Comparison of ENCODE assay signal across 8 cellular contexts in genomic region chr1:248686815-248687214, GRCh38. TPM values are rescaled to one million over a fixed set of nuclear protein-coding genes. Genes with fewer than 3 reads are reported as not detected.
DNase-seq lines count a peak whose midpoint lies in the region; ATAC-seq, FAIRE-seq and TF ChIP-seq lines count a peak whose summit lies in the region.

No MANE protein-coding gene starts in this region.

- H3K36me3 ChIP-seq in GM12878 (ENCODE audit: control insufficient read depth in 2 of 2, insufficient read depth in 2 of 2, low read length in 1 of 2) = no peaks in the 10 kb centered on the region

- intact Hi-C loops in GM12878 (cut with micrococcal nuclease; ENCODE audit: unreplicated experiment) = loop anchor here (1.0 to 10.0 kb wide), 2 partner anchors 283 to 752 kb away; no protein-coding TSS in a partner anchor

- no peaks in the 10 kb centered on the region for H3K79me2 ChIP-seq in GM12878 (ENCODE audit: control insufficient read depth, insufficient read depth, low read length)

- peaks cover 4% of the 10 kb centered on the region; the same call in 2 of the 3 replicates for H3K9me3 ChIP-seq in GM12878 (replicated peaks; ENCODE audit: control insufficient read depth, insufficient read depth, low read length)

- TF ChIP-seq RAD21 in GM12878 (IDR thresholded peaks at IDR 0.05; ENCODE audit: insufficient read depth, low read depth, low read length) = peak; percentile 95

- H3K4me3 ChIP-seq in GM12878 = no peak overlapping the region

- peak overlapping the region; percentile 20; the same call in 1 of the 2 replicates for H3K9ac ChIP-seq in GM12878 (ENCODE audit: control insufficient read depth, insufficient read depth, low read length)

- CTCF ChIA-PET in GM12878 (lab: Yijun Ruan, JAX) = interaction anchor here (1.0 to 3.4 kb wide), 6 partner anchors 119 to 444 kb away, joined by 3 to 25 read pairs (median 6); no protein-coding TSS in a partner anchor

- DNase-seq in GM10266 (ENCODE audit: extremely low spot score) (peak; percentile 72), GM12878 (ENCODE audit: low read depth, low spot score) (peak; percentile 43), medulla oblongata (ENCODE audit: extremely low spot score) (no peak), AG08395 (ENCODE audit: low spot score) (no peak)
- DNase-seq in activated CD4-positive, CD25-positive, alpha-beta regulatory T cell treated with anti-CD3 and anti-CD28 coated beads, Interleukin-2, amount 50 U/mL, for 72 hours = no peak
- no peak for DNase-seq in effector CD4-positive, alpha-beta T cell

- POLR2A ChIA-PET in GM12878 (lab: Charles Lee) = no interaction called here

- peak; percentile 88 for FAIRE-seq in GM12878 (lab: Jason Lieb, UNC)

- TF ChIP-seq POLR2A in GM12878 (IDR thresholded peaks at IDR 0.05; ENCODE audit: low read depth, low read length) = no peak

- in situ Hi-C loops in GM12878 (cut with MboI) = loop anchor here (5.0 kb wide), 1 partner anchor 445 kb away; no protein-coding TSS in a partner anchor

- H2AFZ ChIP-seq in GM12878 (ENCODE audit: control insufficient read depth, low read depth, low read length) = peak overlapping the region; percentile 56

- peak overlapping the region; percentile 14; the same call in 1 of the 2 replicates for H3K4me2 ChIP-seq in GM12878 (ENCODE audit: control insufficient read depth, insufficient read depth)

- 68% methylated on average over 3 of the region's 3 CpGs for WGBS in GM12878 (ENCODE audit: insufficient coverage, insufficient replicate concordance, low lambda C conversion rate, missing lambda C conversion rate)

- RAD21 ChIA-PET in GM12878 (lab: Charles Lee; ENCODE audit: unreplicated experiment) = interaction anchor here (0.6 to 7.8 kb wide), 12 partner anchors 24 to 446 kb away, joined by 3 to 72 read pairs (median 4); no protein-coding TSS in a partner anchor

- TF ChIP-seq EP300 in GM12878 (IDR thresholded peaks at IDR 0.05; ENCODE audit: borderline replicate concordance in 1 of 2, control insufficient read depth in 1 of 2, low read depth in 2 of 2, low read length in 2 of 2) = no peak

- no peak overlapping the region; the same call in 1 of the 2 replicates for H3K27ac ChIP-seq in GM12878 (ENCODE audit: control insufficient read depth, insufficient read depth)

- no peaks in the 10 kb centered on the region for H4K20me1 ChIP-seq in GM12878 (ENCODE audit: control insufficient read depth, insufficient read depth)

- H3K27me3 ChIP-seq in GM12878 (replicated peaks in 1 of 2; ENCODE audit: control insufficient read depth in 2 of 2, insufficient read depth in 2 of 2, low read length in 1 of 2) = no peaks in the 10 kb centered on the region

- H3K4me1 ChIP-seq in GM12878 (ENCODE audit: control insufficient read depth, insufficient read depth, low read length) = peaks cover 3% of the 10 kb centered on the region; the same call in 1 of the 2 replicates

- SMC1A ChIA-PET in GM12878 (lab: Charles Lee; ENCODE audit: uncharacterized antibody, unreplicated experiment) = interaction anchor here (0.7 to 2.9 kb wide), 8 partner anchors 14 to 443 kb away, joined by 3 to 18 read pairs (median 4); no protein-coding TSS in a partner anchor

- BruUV-seq in GM12878 (replicated peaks; lab: Mats Ljungman, UMichigan) = no TSS peak

- TF ChIP-seq CTCF in GM10266 (IDR thresholded peaks at IDR 0.05; ENCODE audit: control insufficient read depth, insufficient read depth, low read depth, missing control alignments) (peak; percentile 59), GM12878 (IDR thresholded peaks at IDR 0.05 in 2 of 3, conservative IDR thresholded peaks at IDR 0.05 in 1 of 3; ENCODE audit: control insufficient read depth in 2 of 3, extremely low read depth in 1 of 3, insufficient read depth in 1 of 3, low read depth in 3 of 3, low read length in 3 of 3) (peak; percentile 45 to 70 (median 70); a peak in 5 of 6 replicates)

- peak; percentile 90 for ATAC-seq in GM19372 (IDR thresholded peaks at IDR 0.05; ENCODE audit: low read depth, unreplicated experiment)
- ATAC-seq in HG03175 (IDR thresholded peaks at IDR 0.05; ENCODE audit: unreplicated experiment) = peak; percentile 90
- ATAC-seq in GM12878 = peak; percentile 78

TF ChIP-seq in GM12878, 131 proteins besides CTCF, POLR2A, EP300 and RAD21 (continues in another document):
- TF ChIP-seq FOXM1 (IDR thresholded peaks at IDR 0.05; ENCODE audit: low read depth, low read length) (peak; percentile 38; the same call in 1 of the 2 replicates), SMC3 (IDR thresholded peaks at IDR 0.05; ENCODE audit: borderline replicate concordance, low read length) (peak; percentile 77), ZNF24 (IDR thresholded peaks at IDR 0.05) (0 out of 2 replicates have a peak, but pooled peaks have one; percentile 11)

RNA-seq across cellular contexts. Expression of gene OR14I1, which starts 15.8 kb away (rescaled TPM):
- total RNA-seq in GM12878 (2013; cell fraction: nucleolus; rRNA removed) = 1.0 and 1.5 TPM in 2 replicates
- total RNA-seq in GM12878 (2014; rRNA removed) (0.62 and 0.65 TPM in 2 replicates), GM12878 (2014; rRNA removed; fragmentation: Illumina TruSeq; extraction: Trizol) (0.41 and 0.49 TPM in 2 replicates), GM12878 (2021) (0.37 and 1.1 TPM in 2 replicates)
- polyA plus RNA-seq in GM12878 (2011; ENCODE audit: low read depth) = not detected
- polyA plus RNA-seq in GM12878 (2011; rRNA removed) (0.65 and 0.90 TPM in 2 replicates), GM12878 (2014; fragmentation: Illumina TruSeq; extraction: Trizol) (1.0 and 3.1 TPM in 2 replicates), GM12878 (2014; fragmentation: Nextera tagmentation; extraction: Ambion mirVana) (1 to 10 TPM in 1 of 2 experiments, under 1 TPM in 1; 0.68 to 1.5 TPM), GM12878 (2014; rRNA removed) (0.20 and 1.0 TPM in 2 replicates), GM12878 (2016; fragmentation: Nextera tagmentation; extraction: Ambion mirVana) (under 1 TPM; 0.21 to 0.66 TPM)
- 0.92 and 0.99 TPM in 2 replicates for polyA plus RNA-seq in GM12878 (2011; cell fraction: cytosol; rRNA removed)
- 0.13 and 0.41 TPM in 2 replicates for polyA plus RNA-seq in GM12878 (2011; cell fraction: nucleus; rRNA removed)
- polyA plus RNA-seq in GM12878 (2012) = 0.17 and 0.18 TPM in 2 replicates
- polyA minus RNA-seq in GM12878 (2011; rRNA and poly(A)+ RNA removed) = 0.51 and 1.3 TPM in 2 replicates
- polyA minus RNA-seq in GM12878 (2011; cell fraction: cytosol; rRNA and poly(A)+ RNA removed) = not detected in 2 replicates
- polyA minus RNA-seq in GM12878 (2011; cell fraction: nucleus; rRNA and poly(A)+ RNA removed) = not detected in 2 replicates

RNA-seq across cellular contexts. Expression of gene OR2T27, which starts 31.5 kb away (rescaled TPM):
- total RNA-seq in GM12878 (2013; cell fraction: nucleolus; rRNA removed) = 48.2 and 48.6 TPM in 2 replicates
- total RNA-seq in GM12878 (2014; rRNA removed) (0.23 and 0.71 TPM in 2 replicates), GM12878 (2014; rRNA removed; fragmentation: Illumina TruSeq; extraction: Trizol) (0.22 and 0.32 TPM in 2 replicates), GM12878 (2021) (0.33 and 0.48 TPM in 2 replicates)
- not detected for polyA plus RNA-seq in GM12878 (2011; ENCODE audit: low read depth)
- polyA plus RNA-seq in GM12878 (2011; rRNA removed) (0.18 TPM in 1 of 2 replicates, not detected in the other), GM12878 (2014; fragmentation: Illumina TruSeq; extraction: Trizol) (not detected in 2 replicates), GM12878 (2014; fragmentation: Nextera tagmentation; extraction: Ambion mirVana) (under 1 TPM in 1 of 2 experiments, not detected in 1; 0.13 TPM), GM12878 (2014; rRNA removed) (0.17 TPM in 1 of 2 replicates, not detected in the other), GM12878 (2016; fragmentation: Nextera tagmentation; extraction: Ambion mirVana) (under 1 TPM in 1 of 2 experiments, not detected in 1; 0.24 TPM)
- polyA plus RNA-seq in GM12878 (2011; cell fraction: cytosol; rRNA removed) = 0.21 TPM in 1 of 2 replicates, not detected in the other
- 0.92 and 2.5 TPM in 2 replicates for polyA plus RNA-seq in GM12878 (2011; cell fraction: nucleus; rRNA removed)
- not detected in 2 replicates for polyA plus RNA-seq in GM12878 (2012)
- polyA minus RNA-seq in GM12878 (2011; rRNA and poly(A)+ RNA removed) = 14.0 TPM in 2 replicates
- polyA minus RNA-seq in GM12878 (2011; cell fraction: cytosol; rRNA and poly(A)+ RNA removed) = not detected in 2 replicates
- polyA minus RNA-seq in GM12878 (2011; cell fraction: nucleus; rRNA and poly(A)+ RNA removed) = 12.2 and 18.3 TPM in 2 replicates

RNA-seq across cellular contexts. Expression of gene OR2T35, which starts 41.7 kb away (rescaled TPM):
- 40.5 and 47.9 TPM in 2 replicates for total RNA-seq in GM12878 (2013; cell fraction: nucleolus; rRNA removed)
- total RNA-seq in GM12878 (2014; rRNA removed) = 0.22 and 0.68 TPM in 2 replicates
- 0.89 and 0.97 TPM in 2 replicates for total RNA-seq in GM12878 (2014; rRNA removed; fragmentation: Illumina TruSeq; extraction: Trizol)
- 0.49 and 0.66 TPM in 2 replicates for total RNA-seq in GM12878 (2021)
- polyA plus RNA-seq in GM12878 (2011; ENCODE audit: low read depth) = 0.39 TPM
- polyA plus RNA-seq in GM12878 (2011; rRNA removed) = 0.54 and 0.61 TPM in 2 replicates
- 0.07 TPM in 1 of 2 replicates, not detected in the other for polyA plus RNA-seq in GM12878 (2011; cell fraction: cytosol; rRNA removed)
- 14.6 and 14.8 TPM in 2 replicates for polyA plus RNA-seq in GM12878 (2011; cell fraction: nucleus; rRNA removed)
- polyA plus RNA-seq in GM12878 (2012) = 0.07 TPM in 1 of 2 replicates, not detected in the other
- not detected in 2 replicates for polyA plus RNA-seq in GM12878 (2014; fragmentation: Illumina TruSeq; extraction: Trizol)
- polyA plus RNA-seq in GM12878 (2014; fragmentation: Nextera tagmentation; extraction: Ambion mirVana) = under 1 TPM in 1 of 2 experiments, not detected in 1; 0.03 TPM
- polyA plus RNA-seq in GM12878 (2014; rRNA removed) = 0.08 and 0.15 TPM in 2 replicates
- polyA plus RNA-seq in GM12878 (2016; fragmentation: Nextera tagmentation; extraction: Ambion mirVana) = under 1 TPM; 0.10 to 0.28 TPM
- 97.2 and 229 TPM in 2 replicates for polyA minus RNA-seq in GM12878 (2011; rRNA and poly(A)+ RNA removed)
- 1.5 TPM in 1 of 2 replicates, not detected in the other for polyA minus RNA-seq in GM12878 (2011; cell fraction: cytosol; rRNA and poly(A)+ RNA removed)
- 88.9 and 146 TPM in 2 replicates for polyA minus RNA-seq in GM12878 (2011; cell fraction: nucleus; rRNA and poly(A)+ RNA removed)

RNA-seq across cellular contexts. Expression of gene OR2T11, which starts 51.9 kb away (rescaled TPM):
- not detected in 2 replicates for total RNA-seq in GM12878 (2013; cell fraction: nucleolus; rRNA removed)
- total RNA-seq in GM12878 (2014; rRNA removed) (not detected in 2 replicates), GM12878 (2014; rRNA removed; fragmentation: Illumina TruSeq; extraction: Trizol) (not detected in 2 replicates), GM12878 (2021) (not detected in 2 replicates)
- not detected for polyA plus RNA-seq in GM12878 (2011; ENCODE audit: low read depth)
- polyA plus RNA-seq in GM12878 (2011; rRNA removed) (not detected in 2 replicates), GM12878 (2014; fragmentation: Illumina TruSeq; extraction: Trizol) (not detected in 2 replicates), GM12878 (2014; fragmentation: Nextera tagmentation; extraction: Ambion mirVana) (not detected), GM12878 (2014; rRNA removed) (not detected in 2 replicates), GM12878 (2016; fragmentation: Nextera tagmentation; extraction: Ambion mirVana) (not detected)
- not detected in 2 replicates for polyA plus RNA-seq in GM12878 (2011; cell fraction: cytosol; rRNA removed)
- polyA plus RNA-seq in GM12878 (2011; cell fraction: nucleus; rRNA removed) = not detected in 2 replicates
- polyA plus RNA-seq in GM12878 (2012) = not detected in 2 replicates
- polyA minus RNA-seq in GM12878 (2011; rRNA and poly(A)+ RNA removed) = not detected in 2 replicates
- polyA minus RNA-seq in GM12878 (2011; cell fraction: cytosol; rRNA and poly(A)+ RNA removed) = not detected in 2 replicates
- polyA minus RNA-seq in GM12878 (2011; cell fraction: nucleus; rRNA and poly(A)+ RNA removed) = not detected in 2 replicates

Comparison
In these comparisons a context has a peak if more than half of its experiments do, and no peak if none do; other contexts are left out.
1. DNase-seq: peak in GM10266 (single experiment) and GM12878 (single experiment); none in activated CD4-positive, CD25-positive, alpha-beta regulatory T cell treated with anti-CD3 and anti-CD28 coated beads, Interleukin-2, amount 50 U/mL, for 72 hours (single experiment), effector CD4-positive, alpha-beta T cell (single experiment), medulla oblongata (single experiment) and AG08395 (single experiment).
2. Peak in every context shown above with its lines, with median percentiles within 50 percentile points of each other: ATAC-seq.